ENCODE assay signal across 8 cellular contexts in the genomic region with DNA sequence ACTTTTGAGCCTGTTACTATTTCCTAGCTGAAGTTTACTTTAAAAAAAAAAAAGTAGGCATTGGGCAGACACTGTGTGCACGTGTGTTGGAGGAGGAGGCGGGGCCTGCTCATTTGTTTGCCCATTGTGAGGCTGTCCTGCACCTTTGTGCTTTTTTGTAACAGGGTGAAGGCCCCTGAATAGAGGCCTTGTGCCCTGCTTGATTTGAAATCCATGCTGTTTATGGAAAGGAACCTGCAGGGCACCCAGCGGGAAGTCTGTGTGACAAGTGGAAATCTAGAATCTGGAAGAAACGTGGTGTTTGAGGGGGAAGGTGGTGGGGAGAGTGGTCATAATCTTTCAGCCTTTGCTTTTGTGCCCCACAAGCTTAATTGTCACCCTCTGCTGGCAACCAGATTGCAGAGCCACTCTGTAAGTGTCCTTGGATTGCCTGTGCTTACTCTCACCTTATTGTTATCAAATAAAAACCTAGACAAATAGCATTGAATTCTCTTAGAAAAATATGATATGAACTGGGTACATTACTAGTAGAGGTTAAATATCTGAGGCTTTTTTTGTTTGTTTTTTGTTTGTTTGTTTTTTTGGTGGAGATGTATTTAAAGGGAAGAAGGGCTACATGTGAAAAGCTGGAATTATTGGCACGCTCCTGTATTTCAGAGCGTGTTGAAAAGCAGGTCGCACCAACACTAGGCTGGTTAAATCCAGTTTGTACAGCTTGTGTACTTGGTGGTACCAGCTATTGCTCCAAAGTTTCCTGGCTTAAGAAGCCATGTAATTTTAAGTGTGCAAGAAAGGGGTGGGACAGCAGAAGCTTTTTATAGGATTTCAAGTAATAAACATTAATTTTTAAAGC.
DNase-seq lines count a peak whose midpoint lies in the region; ATAC-seq and TF ChIP-seq lines count a peak whose summit lies in the region.

No MANE protein-coding gene starts in this region.

- no peaks in the 10 kb centered on the region for H3K36me3 Mint-ChIP-seq in glutamatergic neuron (ENCODE audit: unreplicated experiment)
- H3K36me3 Mint-ChIP-seq in HFFc6 (ENCODE audit: low read depth): peaks cover 14% of the 10 kb centered on the region

- DNase-seq in HuH-7 (ENCODE audit: low spot score): peak; percentile 32
- peak; percentile 96 for DNase-seq in NCI-H748 treated with DMSO at 0.1 percent for 48 hours (lab: John Stamatoyannopoulos, UW)
- no peak for DNase-seq in glutamatergic neuron
- no peak for DNase-seq in retinal pigment epithelial cell (ENCODE audit: low read depth)
- DNase-seq in HFFc6: no peak
- no peak for DNase-seq in NCI-H1694 (lab: John Stamatoyannopoulos, UW)
- no peak for DNase-seq in GM19240 (ENCODE audit: insufficient read length, low spot score)

- H3K4me1 Mint-ChIP-seq in glutamatergic neuron (ENCODE audit: low read depth, unreplicated experiment): peaks cover 21% of the 10 kb centered on the region
- H3K4me1 Mint-ChIP-seq in HFFc6 (ENCODE audit: low read depth): peaks cover 25% of the 10 kb centered on the region

- no peak for ATAC-seq in GM18519 (IDR thresholded peaks at IDR 0.05; ENCODE audit: low FRiP score, unreplicated experiment)

- no peak overlapping the region for H3K4me3 Mint-ChIP-seq in glutamatergic neuron (ENCODE audit: unreplicated experiment)
- no peak overlapping the region for H3K4me3 Mint-ChIP-seq in HFFc6

- H3K27me3 Mint-ChIP-seq in glutamatergic neuron (ENCODE audit: unreplicated experiment) (peaks cover 5% of the 10 kb centered on the region), HFFc6 (ENCODE audit: insufficient read depth) (no peaks in the 10 kb centered on the region; the same call in 1 of the 2 replicates)

- H3K9me3 Mint-ChIP-seq in glutamatergic neuron (ENCODE audit: unreplicated experiment) (peaks cover 3% of the 10 kb centered on the region), HFFc6 (no peaks in the 10 kb centered on the region)

- H3K27ac Mint-ChIP-seq in glutamatergic neuron (ENCODE audit: unreplicated experiment) (peak overlapping the region; percentile 7), HFFc6 (no peak overlapping the region)

- no peak for TF ChIP-seq CTCF in glutamatergic neuron (IDR thresholded peaks at IDR 0.05; ENCODE audit: partially characterized antibody, unreplicated experiment)
- peak; percentile 28 for TF ChIP-seq CTCF in retinal pigment epithelial cell (conservative IDR thresholded peaks at IDR 0.05; ENCODE audit: low read depth, low read length)
- no peak for TF ChIP-seq CTCF in HFFc6 (IDR thresholded peaks at IDR 0.05)

- no peak overlapping the region for H3K4me3 ChIP-seq in retinal pigment epithelial cell (ENCODE audit: low read length)

Comparison
In these comparisons a context has a peak if more than half of its experiments do, and no peak if none do; other contexts are left out.
1. DNase-seq: peak in HuH-7 (single experiment) and NCI-H748 treated with DMSO at 0.1 percent for 48 hours (single experiment); none in glutamatergic neuron (single experiment), retinal pigment epithelial cell (single experiment), HFFc6 (single experiment), NCI-H1694 (single experiment) and GM19240 (single experiment).